ENCODE assay signal across 8 cellular contexts in genomic region chr15:63188247-63188936, GRCh38. TPM values are rescaled to one million over a fixed set of nuclear protein-coding genes. Genes with fewer than 3 reads are reported as not detected.
A peak's percentile ranks its signal among the peaks of the same experiment; 100 is the strongest.
DNase-seq lines count a peak whose midpoint lies in the region; ATAC-seq and TF ChIP-seq lines count a peak whose summit lies in the region.

No MANE protein-coding gene starts in this region.

- no peaks in the 10 kb centered on the region for H3K9me3 ChIP-seq in gastroesophageal sphincter

- no peak for TF ChIP-seq POLR2A in gastroesophageal sphincter (IDR thresholded peaks at IDR 0.05)

- H3K4me3 ChIP-seq in H7 (ENCODE audit: insufficient read depth, low read depth, low read length), result peak overlapping the region; percentile 60
- H3K4me3 ChIP-seq in gastroesophageal sphincter, result peak overlapping the region; percentile 46 to 84

- H3K4me1 ChIP-seq in gastroesophageal sphincter, result peaks cover 0 to 40% (median 0%) of the 10 kb centered on the region in 3 donors

- peak overlapping the region; percentile 89 for H3K27ac ChIP-seq in VCaP
- H3K27ac ChIP-seq in gastroesophageal sphincter, result peak overlapping the region; percentile 35 to 90 (median 88)

- 48 to 55% methylated on average over 6 to 9 of the region's 10 CpGs for WGBS in gastroesophageal sphincter (ENCODE audit: low coverage in 1 of 2), 2 donors

- DNase-seq in H7 (peak; percentile 39), MV-4-11 (lab: John Stamatoyannopoulos, UW) (no peak), NCI-H510A treated with DMSO at 0.1 percent for 48 hours (lab: John Stamatoyannopoulos, UW) (no peak), HPDE6-E6E7 (ENCODE audit: extremely low spot score) (no peak)
- DNase-seq in stimulated activated CD4-positive, alpha-beta T cell treated with anti-CD3 and anti-CD28 coated beads, Interleukin-4, amount 100 ng/mL, for 1 hour, result peak; percentile 12

- no peaks in the 10 kb centered on the region for H3K27me3 ChIP-seq in H7 (ENCODE audit: control insufficient read depth, insufficient read depth, low read length)
- H3K27me3 ChIP-seq in gastroesophageal sphincter, result no peaks in the 10 kb centered on the region

- no peak for TF ChIP-seq EP300 in gastroesophageal sphincter (IDR thresholded peaks at IDR 0.05)

- TF ChIP-seq CTCF in VCaP (conservative IDR thresholded peaks at IDR 0.05) (no peak), gastroesophageal sphincter (IDR thresholded peaks at IDR 0.05) (no peak)

- H3K36me3 ChIP-seq in H7 (replicated peaks; ENCODE audit: control insufficient read depth, insufficient read depth, low read length) (no peaks in the 10 kb centered on the region), gastroesophageal sphincter (no peaks in the 10 kb centered on the region)

- no peak for ATAC-seq in gastroesophageal sphincter
- ATAC-seq in GM21737 (IDR thresholded peaks at IDR 0.05; ENCODE audit: unreplicated experiment), result no peak

RNA-seq across cellular contexts. Expression of gene RAB8B, which starts 1.0 kb away (rescaled TPM):
- 27.2 and 31.2 TPM in 2 replicates for total RNA-seq in H7 (2014; rRNA removed; shearing (Covaris generic))
- 10 to 100 TPM; 26.1 to 48.1 (median 33.0) TPM for total RNA-seq in gastroesophageal sphincter

RNA-seq across cellular contexts. Expression of gene RPS27L, which starts 31.1 kb away (rescaled TPM):
- total RNA-seq in H7 (2014; rRNA removed; shearing (Covaris generic)), result 26.9 and 29.0 TPM in 2 replicates
- 100 to 1,000 TPM in 3 of 4 donors, 10 to 100 TPM in 1; 85.1 to 118 (median 106) TPM for total RNA-seq in gastroesophageal sphincter

Comparison
In these comparisons a context has a peak if more than half of its experiments do, and no peak if none do; other contexts are left out.
1. DNase-seq: peak in H7 (single experiment) and stimulated activated CD4-positive, alpha-beta T cell treated with anti-CD3 and anti-CD28 coated beads, Interleukin-4, amount 100 ng/mL, for 1 hour (single experiment); none in MV-4-11 (single experiment), NCI-H510A treated with DMSO at 0.1 percent for 48 hours (single experiment) and HPDE6-E6E7 (single experiment).